Comparison of ENCODE assay signal across 33 cellular contexts in genomic region chr19:10912619-10913018, GRCh38.
"Had no signal": no experiment of that assay in that cellular context is flagged by ENCODE, and none has a peak within 500 bp of the region (broad histone marks: within the 10 kb centered on the region; RNA-seq: fewer than 3 reads in every experiment).

No MANE protein-coding gene starts in this region.

- H3K4me3 ChIP-seq: adrenal gland, body of pancreas, breast epithelium had no signal

- DNase-seq: activated B cell treated with CpG ODN at 0.5 μM for 24 hours; activated CD4-positive, alpha-beta memory T cell treated with anti-CD3 and anti-CD28 coated beads for 36 hours; activated CD4-positive, alpha-beta T cell treated with anti-CD3 and anti-CD28 coated beads for 4 hours; activated CD4-positive, alpha-beta T cell treated with anti-CD3 and anti-CD28 coated beads, Interleukin-2, amount 50 U/mL, for 1 hour; activated CD4-positive, CD25-positive, alpha-beta regulatory T cell treated with anti-CD3 and anti-CD28 coated beads, Interleukin-2, amount 50 U/mL, for 72 hours; activated CD8-positive, alpha-beta memory T cell treated with anti-CD3 and anti-CD28 coated beads, Interleukin-2, amount 50 U/mL, for 4 hours; activated gamma-delta T cell treated with Interleukin-2 at 50 U/mL for 16 hours; activated naive CD4-positive, alpha-beta T cell treated with anti-CD3 and anti-CD28 coated beads for 36 hours; activated T-cell treated with anti-CD3 and anti-CD28 coated beads for 4 hours; activated T-cell treated with anti-CD3 and anti-CD28 coated beads, Interleukin-2, amount 50 U/mL, for 4 hours; adrenal gland; body of pancreas; MM.1S; MV-4-11; NCI-H1092; NCI-H1436 treated with DMSO at 0.1 percent for 48 hours; NCI-H187; NCI-H2029 treated with DMSO at 0.1 percent for 48 hours; NCI-H2107; NCI-H2171; NCI-H226; NCI-H446 treated with DMSO at 0.1 percent for 48 hours; NCI-H524; Right ventricle myocardium superior; SW 1271; T-helper 1 cell; T-helper 2 cell; T-helper 9 cell had no signal

- H3K9ac ChIP-seq: KMS-11 had no signal

- H3K9me3 ChIP-seq: adrenal gland, body of pancreas, breast epithelium had no signal

- ATAC-seq: activated naive CD4-positive, alpha-beta T cell treated with anti-CD3 and anti-CD28 coated beads, Interleukin-2, amount 50 U/mL, for 72 hours; activated T-cell treated with anti-CD3 and anti-CD28 coated beads, Interleukin-2, amount 50 U/mL, for 4 hours; body of pancreas; Panc1 had no signal

- H3K4me2 ChIP-seq: KMS-11 had no signal

- H3K27ac ChIP-seq: adrenal gland, body of pancreas, breast epithelium, KMS-11, VCaP had no signal

- H3K36me3 ChIP-seq: breast epithelium had no signal

- H3K27me3 ChIP-seq: adrenal gland, body of pancreas, breast epithelium had no signal

- H3K4me1 ChIP-seq: body of pancreas, breast epithelium had no signal
